ENCODE assay signal across 2 cellular contexts in genomic region chr2:128039535-128039934, GRCh38.
TF ChIP-seq lines count a peak whose summit lies in the region.

No MANE protein-coding gene starts in this region.

TF ChIP-seq in HepG2, 621 proteins besides CTCF, POLR2A, EP300 and RAD21:
- no peak for TF ChIP-seq NCOA1 (CRISPR knock-in tag; IDR thresholded peaks at IDR 0.05)
- no peak for TF ChIP-seq AKAP8 (CRISPR knock-in tag; IDR thresholded peaks at IDR 0.05)
- TF ChIP-seq SP140L (CRISPR knock-in tag; IDR thresholded peaks at IDR 0.05; ENCODE audit: borderline replicate concordance), result no peak
- no peak for TF ChIP-seq FOXP4 (CRISPR knock-in tag; IDR thresholded peaks at IDR 0.05)
- no peak for TF ChIP-seq SNAPC2 (CRISPR knock-in tag; IDR thresholded peaks at IDR 0.05)
- TF ChIP-seq ZNF746 (CRISPR knock-in tag; IDR thresholded peaks at IDR 0.05), result no peak
- TF ChIP-seq SAP130 (CRISPR knock-in tag; IDR thresholded peaks at IDR 0.05; ENCODE audit: low read depth), result no peak
- TF ChIP-seq ZNF792 (CRISPR knock-in tag; IDR thresholded peaks at IDR 0.05), result peak; percentile 71

TF ChIP-seq in GM23338, 12 proteins besides CTCF, POLR2A, EP300 and RAD21:
- TF ChIP-seq EZH2 (IDR thresholded peaks at IDR 0.05; ENCODE audit: low read depth, unreplicated experiment) (no peak), REST (IDR thresholded peaks at IDR 0.05; ENCODE audit: unreplicated experiment) (no peak), ZNF331 (CRISPR knock-in tag; IDR thresholded peaks at IDR 0.05; ENCODE audit: low read depth) (no peak), ETS1 (IDR thresholded peaks at IDR 0.05) (no peak), ZNF462 (CRISPR knock-in tag; IDR thresholded peaks at IDR 0.05) (no peak), STAT1 (IDR thresholded peaks at IDR 0.05; ENCODE audit: unreplicated experiment) (no peak), NANOG (IDR thresholded peaks at IDR 0.05; ENCODE audit: borderline replicate concordance) (no peak), JUNB (IDR thresholded peaks at IDR 0.05; ENCODE audit: unreplicated experiment) (no peak), POLR2AphosphoS5 (IDR thresholded peaks at IDR 0.05; ENCODE audit: low read depth) (no peak), EZH2phosphoT487 (IDR thresholded peaks at IDR 0.05; ENCODE audit: unreplicated experiment) (no peak), CREB1 (CRISPR knock-in tag; IDR thresholded peaks at IDR 0.05; ENCODE audit: low read depth) (no peak), ZNF114 (CRISPR knock-in tag; IDR thresholded peaks at IDR 0.05) (no peak)
TF ChIP-seq in GM23338: peak in this region for 0.
